ENCODE assay signal across 20 cellular contexts in genomic region chr12:123996581-123996980, GRCh38. TPM values are rescaled to one million over a fixed set of nuclear protein-coding genes. Genes with fewer than 3 reads are reported as not detected.
DNase-seq lines count a peak whose midpoint lies in the region; ATAC-seq and TF ChIP-seq lines count a peak whose summit lies in the region.
"Had no signal": no experiment of that assay in that cellular context is flagged by ENCODE, and none has a peak within 500 bp of the region (broad histone marks: within the 10 kb centered on the region; RNA-seq: fewer than 3 reads in every experiment).

No MANE protein-coding gene starts in this region.

- peaks cover 24% of the 10 kb centered on the region for H3K4me1 ChIP-seq in mesendoderm (ENCODE audit: control insufficient read depth, low read depth, low read length)

- H3K27ac ChIP-seq in cingulate gyrus (ENCODE audit: low read depth, low read length): peak overlapping the region; percentile 50
- H3K27ac ChIP-seq in mesendoderm (ENCODE audit: low read depth, low read length): no peak overlapping the region
- no peak overlapping the region for H3K27ac ChIP-seq in brain microvascular endothelial cell
- H3K27ac ChIP-seq: body of pancreas, vagina had no signal

- H2BK5ac ChIP-seq in mesendoderm (ENCODE audit: low read length): no peak overlapping the region

- H4K8ac ChIP-seq in mesendoderm (ENCODE audit: low read depth, low read length): no peak overlapping the region

- H2AK5ac ChIP-seq in mesendoderm (ENCODE audit: low read length): no peak overlapping the region

- WGBS in mesendoderm (ENCODE audit: extremely low coverage, insufficient coverage, low lambda C conversion rate): no CpG with 5 or more reads among the region's 6 CpGs

- peak overlapping the region; percentile 18 for H3K56ac ChIP-seq in mesendoderm (ENCODE audit: low read length)

- H3K36me3 ChIP-seq in mesendoderm (ENCODE audit: control insufficient read depth, insufficient read depth, low read length) (no peaks in the 10 kb centered on the region), brain microvascular endothelial cell (replicated peaks) (peaks cover 2% of the 10 kb centered on the region)

- ATAC-seq in GM19397 (IDR thresholded peaks at IDR 0.05; ENCODE audit: unreplicated experiment) (no peak), HG03520 (IDR thresholded peaks at IDR 0.05; ENCODE audit: unreplicated experiment) (no peak)
- ATAC-seq: body of pancreas; sciatic nerve; stimulated activated naive CD8-positive, alpha-beta T cell treated with anti-CD3 and anti-CD28 coated beads, Interleukin-15, Interleukin-2, amounts not matched to agents 100 U/mL and 50 U/mL, for 24 hours; T-cell had no signal

- no peaks in the 10 kb centered on the region for H3K27me3 ChIP-seq in mesendoderm (ENCODE audit: insufficient read depth, low read length, poor library complexity)
- no peaks in the 10 kb centered on the region for H3K27me3 ChIP-seq in brain microvascular endothelial cell (replicated peaks)
- H3K27me3 ChIP-seq: body of pancreas, MG63, vagina had no signal

- H3K4me3 ChIP-seq in mesendoderm (ENCODE audit: low read length) (no peak overlapping the region), brain microvascular endothelial cell (ENCODE audit: low read depth, low read length) (no peak overlapping the region)
- H3K4me3 ChIP-seq: body of pancreas, MG63, vagina had no signal

- no peak for TF ChIP-seq CTCF in brain microvascular endothelial cell (IDR thresholded peaks at IDR 0.05; ENCODE audit: low read depth, low read length, missing control alignments)

- DNase-seq in NCI-H2227 treated with DMSO at 0.1 percent for 48 hours (lab: John Stamatoyannopoulos, UW): peak; percentile 65
- no peak for DNase-seq in mesendoderm
- DNase-seq in retina: peak; percentile 59
- DNase-seq in brain microvascular endothelial cell: no peak
- DNase-seq in activated CD4-positive, CD25-positive, alpha-beta regulatory T cell (lab: John Stamatoyannopoulos, UW): no peak
- DNase-seq: activated naive CD4-positive, alpha-beta T cell treated with anti-CD3 and anti-CD28 coated beads, Interleukin-2, amount 50 U/mL, for 16 hours; activated T-cell treated with anti-CD3 and anti-CD28 coated beads for 4 hours; body of pancreas; CD8-positive, alpha-beta memory T cell; DND-41; MG63; NCI-H1694; NCI-H510A; stimulated activated naive CD8-positive, alpha-beta T cell treated with anti-CD3 and anti-CD28 coated beads, Interleukin-15, Interleukin-2, amounts not matched to agents 100 U/mL and 50 U/mL, for 24 hours; T-cell had no signal

- H3K4me2 ChIP-seq in mesendoderm (ENCODE audit: low read length): no peak overlapping the region

- no peak overlapping the region for H3K9ac ChIP-seq in mesendoderm (ENCODE audit: low read length)

- no peak overlapping the region for H2BK15ac ChIP-seq in mesendoderm (replicated peaks; ENCODE audit: low read depth)

- in situ Hi-C loops in brain microvascular endothelial cell (cut with HindIII; ENCODE audit: low pct_ligation_motif_present, low sequenced_read_pairs): no loop called here

- H3K79me2 ChIP-seq in mesendoderm (ENCODE audit: control insufficient read depth, insufficient read depth, low read length): peaks cover 4% of the 10 kb centered on the region

- no peak overlapping the region for H4K5ac ChIP-seq in mesendoderm (ENCODE audit: low read length)

- H3K18ac ChIP-seq in mesendoderm (ENCODE audit: low read length): no peak overlapping the region

- no peak overlapping the region for H3K4ac ChIP-seq in mesendoderm (ENCODE audit: low read depth, low read length)

- no peak overlapping the region for H3K23ac ChIP-seq in mesendoderm (ENCODE audit: low read length)

- H3K79me1 ChIP-seq in mesendoderm (ENCODE audit: low read length): peaks cover 23% of the 10 kb centered on the region

- no peak overlapping the region for H2BK120ac ChIP-seq in mesendoderm (ENCODE audit: low read depth, low read length)

RNA-seq across cellular contexts. Expression of gene ZNF664, which starts 23.6 kb away (rescaled TPM):
- 36.1 TPM for polyA plus RNA-seq in mesendoderm (2013, experiment 1 of 2)
- polyA plus RNA-seq in mesendoderm (2013, experiment 2 of 2): 35.4 TPM

RNA-seq across cellular contexts. Expression of gene CCDC92, which starts 23.9 kb away (rescaled TPM):
- polyA plus RNA-seq in mesendoderm (2013, experiment 1 of 2): 2.1 TPM
- 2.1 TPM for polyA plus RNA-seq in mesendoderm (2013, experiment 2 of 2)

Comparison
In these comparisons a context has a peak if more than half of its experiments do, and no peak if none do; other contexts are left out.
1. DNase-seq: peak in NCI-H2227 treated with DMSO at 0.1 percent for 48 hours (single experiment) and retina (single experiment); none in mesendoderm (single experiment), brain microvascular endothelial cell (single experiment) and activated CD4-positive, CD25-positive, alpha-beta regulatory T cell (0 of 4).